21 cellular contexts compared by ENCODE assay signal in genomic region chr3:126338796-126339241, GRCh38. TPM values are rescaled to one million over a fixed set of nuclear protein-coding genes. Genes with fewer than 3 reads are reported as not detected.
DNase-seq lines count a peak whose midpoint lies in the region; ATAC-seq and TF ChIP-seq lines count a peak whose summit lies in the region.
"Had no signal": no experiment of that assay in that cellular context is flagged by ENCODE, and none has a peak within 500 bp of the region (broad histone marks: within the 10 kb centered on the region; RNA-seq: fewer than 3 reads in every experiment).

No MANE protein-coding gene starts in this region.

- H2AFZ ChIP-seq in neural cell (ENCODE audit: low read depth, low read length) (no peak overlapping the region), MM.1S (ENCODE audit: low read length) (no peak overlapping the region)

- H3K27ac Mint-ChIP-seq in type B pancreatic cell: no peak overlapping the region
- H3K27ac Mint-ChIP-seq: naive B cell, progenitor cell of endocrine pancreas had no signal

- TF ChIP-seq POLR2A in gastroesophageal sphincter (IDR thresholded peaks at IDR 0.05): no peak

- no peaks in the 10 kb centered on the region for H3K27me3 ChIP-seq in gastroesophageal sphincter
- no peaks in the 10 kb centered on the region for H3K27me3 ChIP-seq in neural cell (ENCODE audit: insufficient read depth, low read depth, low read length)
- H3K27me3 ChIP-seq in MM.1S (replicated peaks; ENCODE audit: insufficient read depth, low read length): no peaks in the 10 kb centered on the region

- H3K4me2 ChIP-seq in neural cell (ENCODE audit: low read length): peak overlapping the region; percentile 53
- no peak overlapping the region for H3K4me2 ChIP-seq in MM.1S (ENCODE audit: low read depth, low read length)

- H3K79me2 ChIP-seq in neural cell (replicated peaks; ENCODE audit: insufficient read depth, low read length) (no peaks in the 10 kb centered on the region), MM.1S (ENCODE audit: low read length) (no peaks in the 10 kb centered on the region)

- TF ChIP-seq CTCF in gastroesophageal sphincter (IDR thresholded peaks at IDR 0.05): no peak
- TF ChIP-seq CTCF in neural cell (IDR thresholded peaks at IDR 0.05; ENCODE audit: poor library complexity, severe bottlenecking): peak; percentile 11
- no peak for TF ChIP-seq CTCF in type B pancreatic cell (conservative IDR thresholded peaks at IDR 0.05)
- no peak for TF ChIP-seq CTCF in MM.1S (IDR thresholded peaks at IDR 0.05; ENCODE audit: low read length)

- H3K4me1 ChIP-seq in gastroesophageal sphincter (peaks cover 0 to 33% (median 3%) of the 10 kb centered on the region in 3 donors), MM.1S (ENCODE audit: low read length) (no peaks in the 10 kb centered on the region)
- H3K4me1 ChIP-seq: HAP-1 had no signal

- H3F3A ChIP-seq in neural cell (ENCODE audit: insufficient read depth, low read length, poor library complexity, severe bottlenecking): no peaks in the 10 kb centered on the region
- H3F3A ChIP-seq in MM.1S (ENCODE audit: insufficient read depth, low read length): no peaks in the 10 kb centered on the region

- H4K20me1 ChIP-seq in neural cell (ENCODE audit: insufficient read depth) (no peaks in the 10 kb centered on the region), MM.1S (ENCODE audit: insufficient read depth, low read length) (no peaks in the 10 kb centered on the region)

- H3K9me2 ChIP-seq in neural cell (ENCODE audit: insufficient read depth, low read length) (no peaks in the 10 kb centered on the region), MM.1S (replicated peaks; ENCODE audit: insufficient read depth, low read length) (no peaks in the 10 kb centered on the region)

- TF ChIP-seq EP300 in gastroesophageal sphincter (IDR thresholded peaks at IDR 0.05): no peak
- no peak for TF ChIP-seq EP300 in neural cell (conservative IDR thresholded peaks at IDR 0.05; ENCODE audit: poor library complexity, severe bottlenecking)

- 29 to 34% methylated on average over 4 to 9 of the region's 14 CpGs for WGBS in gastroesophageal sphincter (ENCODE audit: low coverage in 1 of 2), 2 donors

- no peaks in the 10 kb centered on the region for H3K4me1 Mint-ChIP-seq in type B pancreatic cell (ENCODE audit: unreplicated experiment)
- H3K4me1 Mint-ChIP-seq: naive B cell had no signal

- peak; percentile 35 for DNase-seq in activated CD8-positive, alpha-beta memory T cell treated with anti-CD3 and anti-CD28 coated beads for 24 hours
- no peak for DNase-seq in activated CD8-positive, alpha-beta memory T cell treated with anti-CD3 and anti-CD28 coated beads, Interleukin-2, amount 50 U/mL, for 4 hours
- DNase-seq in type B pancreatic cell (ENCODE audit: extremely low spot score, unreplicated experiment) (peak; percentile 64), MM.1S (no peak), T1000 (lab: John Stamatoyannopoulos, UW) (no peak)
- DNase-seq: activated CD4-positive, alpha-beta T cell treated with anti-CD3 and anti-CD28 coated beads, Interleukin-2, amount 50 U/mL, for 48 hours; C1 segment of cervical spinal cord; DMS153; KG1; naive B cell; NCI-H1092 had no signal

- H3K4me3 Mint-ChIP-seq in type B pancreatic cell: no peak overlapping the region
- H3K4me3 Mint-ChIP-seq: naive B cell had no signal

- H3K9me3 Mint-ChIP-seq in type B pancreatic cell: no peaks in the 10 kb centered on the region

- peaks cover 10% of the 10 kb centered on the region for H3K27me3 Mint-ChIP-seq in type B pancreatic cell
- H3K27me3 Mint-ChIP-seq: progenitor cell of endocrine pancreas had no signal

- no peak for TF ChIP-seq RAD21 in neural cell (conservative IDR thresholded peaks at IDR 0.05)

- no peaks in the 10 kb centered on the region for H3K9me3 ChIP-seq in gastroesophageal sphincter
- no peaks in the 10 kb centered on the region for H3K9me3 ChIP-seq in neural cell (ENCODE audit: low read length)
- H3K9me3 ChIP-seq in MM.1S (replicated peaks; ENCODE audit: insufficient read depth, low read length): no peaks in the 10 kb centered on the region
- H3K9me3 ChIP-seq: HAP-1 had no signal

- H3K4me3 ChIP-seq in gastroesophageal sphincter: no peak overlapping the region
- H3K4me3 ChIP-seq in neural cell (ENCODE audit: low read length): peak overlapping the region; percentile 49
- no peak overlapping the region for H3K4me3 ChIP-seq in MM.1S (ENCODE audit: low read length)
- H3K4me3 ChIP-seq: HAP-1 had no signal

- H3K27ac ChIP-seq in gastroesophageal sphincter (peak overlapping the region in 2 of 4 donors; percentile 31 to 51), neural cell (ENCODE audit: low read length) (peak overlapping the region; percentile 79), MM.1S (ENCODE audit: low read length) (no peak overlapping the region)

- H3K9ac ChIP-seq in neural cell (ENCODE audit: low read length) (peak overlapping the region; percentile 58), MM.1S (ENCODE audit: low read length) (no peak overlapping the region)

- no peaks in the 10 kb centered on the region for H3K36me3 Mint-ChIP-seq in type B pancreatic cell
- H3K36me3 Mint-ChIP-seq: naive B cell had no signal

- H3K36me3 ChIP-seq in gastroesophageal sphincter (peaks cover 0 to 39% of the 10 kb centered on the region in 2 donors), neural cell (ENCODE audit: insufficient read depth, low read length) (no peaks in the 10 kb centered on the region), MM.1S (replicated peaks; ENCODE audit: insufficient read depth, low read length) (no peaks in the 10 kb centered on the region)
- H3K36me3 ChIP-seq: HAP-1 had no signal

- ATAC-seq in gastroesophageal sphincter (peak; percentile 18), HG02798 (IDR thresholded peaks at IDR 0.05; ENCODE audit: poor library complexity, unreplicated experiment) (no peak)
- ATAC-seq: esophagus mucosa had no signal

TF ChIP-seq in neural cell, 6 proteins besides CTCF, POLR2A, EP300 and RAD21:
- TF ChIP-seq EZH2 (IDR thresholded peaks at IDR 0.05; ENCODE audit: borderline replicate concordance, insufficient read depth, low read length, poor library complexity, severe bottlenecking): no peak
- TF ChIP-seq SMC3 (conservative IDR thresholded peaks at IDR 0.05; ENCODE audit: poor library complexity): no peak
- TF ChIP-seq POLR2AphosphoS5 (IDR thresholded peaks at IDR 0.05): no peak

RNA-seq across cellular contexts. Expression of gene KLF15, which starts 18.4 kb away (rescaled TPM):
- total RNA-seq in gastroesophageal sphincter: 100 to 1,000 TPM in 1 of 4 donors, 10 to 100 TPM in 3; 69.5 to 110 (median 94.0) TPM
- 0.46 TPM in 1 of 2 replicates, not detected in the other for polyA plus RNA-seq in neural cell
- polyA minus RNA-seq in neural cell: 0.46 and 0.49 TPM in 2 replicates
- 2.4 and 7.9 TPM in 2 replicates for total RNA-seq in type B pancreatic cell (ENCODE audit: low replicate concordance)

RNA-seq across cellular contexts. Expression of gene CFAP100, which starts 55.9 kb away (rescaled TPM):
- total RNA-seq in gastroesophageal sphincter: not detected
- polyA plus RNA-seq in neural cell: 2.3 TPM in 1 of 2 replicates, not detected in the other
- polyA minus RNA-seq in neural cell: 2.2 TPM in 1 of 2 replicates, not detected in the other
- total RNA-seq in type B pancreatic cell (ENCODE audit: low replicate concordance): 4.3 TPM in 1 of 2 replicates, not detected in the other
- total RNA-seq: A673, esophagus mucosa, glomerular endothelial cell, lung microvascular endothelial cell had no signal
- polyA plus RNA-seq: adipose tissue had no signal

Comparison
In these comparisons a context has a peak if more than half of its experiments do, and no peak if none do; other contexts are left out.
1. DNase-seq: peak in activated CD8-positive, alpha-beta memory T cell treated with anti-CD3 and anti-CD28 coated beads for 24 hours (single experiment) and type B pancreatic cell (single experiment); none in activated CD8-positive, alpha-beta memory T cell treated with anti-CD3 and anti-CD28 coated beads, Interleukin-2, amount 50 U/mL, for 4 hours (single experiment), MM.1S (single experiment) and T1000 (single experiment).